ENCODE assay signal across 25 cellular contexts in genomic region chr2:238567067-238567855, GRCh38.
DNase-seq lines count a peak whose midpoint lies in the region; ATAC-seq and TF ChIP-seq lines count a peak whose summit lies in the region.
"Had no signal": no experiment of that assay in that cellular context is flagged by ENCODE, and none has a peak within 500 bp of the region (broad histone marks: within the 10 kb centered on the region; RNA-seq: fewer than 3 reads in every experiment).

No MANE protein-coding gene starts in this region.

- TF ChIP-seq RAD21 in HCT116 (IDR thresholded peaks at IDR 0.05; ENCODE audit: low read depth) = no peak

- WGBS in transverse colon (ENCODE audit: low coverage in 1 of 2), 2 donors = 76% methylated on average over 20 of the region's 22 CpGs; no CpG with 5 or more reads in 1 of the 2 donors

- no peak overlapping the region for H3K27ac Mint-ChIP-seq in activated naive CD4-positive, alpha-beta T cell treated with anti-CD3 and anti-CD28 coated beads, Interleukin-2, amount 10 ng/mL, durations not matched to agents 7 days and 5 days
- H3K27ac Mint-ChIP-seq: CD4-positive, alpha-beta memory T cell had no signal

- no peak for TF ChIP-seq EP300 in transverse colon (IDR thresholded peaks at IDR 0.05; ENCODE audit: low read depth)

- H3K36me3 Mint-ChIP-seq in activated naive CD4-positive, alpha-beta T cell treated with anti-CD3 and anti-CD28 coated beads, Interleukin-2, amount 10 ng/mL, durations not matched to agents 7 days and 5 days = no peaks in the 10 kb centered on the region
- H3K36me3 Mint-ChIP-seq: CD4-positive, alpha-beta memory T cell had no signal

- H3K4me1 Mint-ChIP-seq in activated naive CD4-positive, alpha-beta T cell treated with anti-CD3 and anti-CD28 coated beads, Interleukin-2, amount 10 ng/mL, durations not matched to agents 7 days and 5 days = no peaks in the 10 kb centered on the region
- H3K4me1 Mint-ChIP-seq: CD4-positive, alpha-beta memory T cell had no signal

- no peaks in the 10 kb centered on the region for H3K9me3 ChIP-seq in HCT116 (ENCODE audit: control insufficient read depth in 1 of 2, insufficient read depth in 1 of 2, low read depth in 1 of 2, low read length in 2 of 2)
- no peaks in the 10 kb centered on the region for H3K9me3 ChIP-seq in mucosa of descending colon
- H3K9me3 ChIP-seq in transverse colon = no peaks in the 10 kb centered on the region
- H3K9me3 ChIP-seq in BE2C = no peaks in the 10 kb centered on the region
- H3K9me3 ChIP-seq: BLaER1 treated with 17β-estradiol and CSF1 and Interleukin-3, amounts not matched to agents 10 nM and 100 nM; Caco-2; HAP-1 had no signal

- H3K27me3 ChIP-seq in HCT116 (ENCODE audit: insufficient read depth, low read length) (no peaks in the 10 kb centered on the region), transverse colon (no peaks in the 10 kb centered on the region), BE2C (peaks cover 30% of the 10 kb centered on the region)
- H3K27me3 ChIP-seq: BLaER1 treated with 17β-estradiol and CSF1 and Interleukin-3, amounts not matched to agents 10 nM and 100 nM had no signal

- POLR2A ChIA-PET in HCT116 (lab: Charles Lee) = no interaction called here

- peak overlapping the region; percentile 13; the same call in 1 of the 2 replicates for H3K4me2 ChIP-seq in HCT116 (ENCODE audit: low read length)
- H3K4me2 ChIP-seq: BLaER1 treated with 17β-estradiol and CSF1 and Interleukin-3, amounts not matched to agents 10 nM and 100 nM; KMS-11 had no signal

- H3K4me1 ChIP-seq in HCT116 (ENCODE audit: control insufficient read depth in 1 of 2, insufficient read depth in 2 of 2, low read length in 2 of 2) = peaks cover 0 to 8% of the 10 kb centered on the region in 2 experiments; a peak in 1 of 4 replicates
- H3K4me1 ChIP-seq in mucosa of descending colon (ENCODE audit: low read depth) = no peaks in the 10 kb centered on the region
- H3K4me1 ChIP-seq in transverse colon = peaks cover 0 to 5% (median 0%) of the 10 kb centered on the region in 4 donors
- H3K4me1 ChIP-seq in BE2C = no peaks in the 10 kb centered on the region
- H3K4me1 ChIP-seq: Caco-2, HAP-1 had no signal

- no peak overlapping the region for H3K27ac ChIP-seq in HCT116 (ENCODE audit: low read depth, low read length)
- no peak overlapping the region for H3K27ac ChIP-seq in transverse colon
- H3K27ac ChIP-seq: BLaER1 treated with 17β-estradiol and CSF1 and Interleukin-3, amounts not matched to agents 10 nM and 100 nM; GM23248; KMS-11 had no signal

- H3K36me3 ChIP-seq in HCT116 (ENCODE audit: control insufficient read depth in 1 of 2, insufficient read depth in 2 of 2, low read length in 2 of 2) (no peaks in the 10 kb centered on the region), mucosa of descending colon (ENCODE audit: low read depth) (no peaks in the 10 kb centered on the region), transverse colon (no peaks in the 10 kb centered on the region), BE2C (no peaks in the 10 kb centered on the region)
- H3K36me3 ChIP-seq: BLaER1 treated with 17β-estradiol and CSF1 and Interleukin-3, amounts not matched to agents 10 nM and 100 nM; HAP-1 had no signal

- intact Hi-C loops in HCT116 (cut with micrococcal nuclease) = no loop called here
- intact Hi-C loops in mucosa of descending colon (cut with DNase I, micrococcal nuclease) = no loop called here
- intact Hi-C loops in transverse colon (cut with DNase I; ENCODE audit: low total_unique reads) = no loop called here

- in situ Hi-C loops in transverse colon (cut with MboI; ENCODE audit: low pct_ligation_motif_present in 1 of 4, low pct_unique_long_range_greater_than_20kb in 1 of 4, low sequenced_read_pairs in 3 of 4) = no loop called here

- no peak overlapping the region for H3K4me3 ChIP-seq in HCT116 (replicated peaks in 1 of 2; ENCODE audit: low read depth in 1 of 2, low read length in 2 of 2)
- no peak overlapping the region for H3K4me3 ChIP-seq in mucosa of descending colon
- no peak overlapping the region for H3K4me3 ChIP-seq in transverse colon
- no peak overlapping the region for H3K4me3 ChIP-seq in BE2C (ENCODE audit: low read depth, low read length)
- H3K4me3 ChIP-seq: BLaER1 treated with 17β-estradiol and CSF1 and Interleukin-3, amounts not matched to agents 10 nM and 100 nM; GM12878; GM23248; HAP-1 had no signal

- no peaks in the 10 kb centered on the region for H3K9me2 ChIP-seq in HCT116 (ENCODE audit: insufficient read depth)

- RAD21 ChIA-PET in HCT116 (lab: Charles Lee; ENCODE audit: low non-redundant PET in 1 of 2, low total read pairs in 2 of 2, uncharacterized antibody in 2 of 2, unreplicated experiment in 2 of 2) = no interaction called here

- H3K27me3 Mint-ChIP-seq in activated naive CD4-positive, alpha-beta T cell treated with anti-CD3 and anti-CD28 coated beads, Interleukin-2, amount 10 ng/mL, durations not matched to agents 7 days and 5 days = no peaks in the 10 kb centered on the region

- no peaks in the 10 kb centered on the region for H3K9me3 Mint-ChIP-seq in activated naive CD4-positive, alpha-beta T cell treated with anti-CD3 and anti-CD28 coated beads, Interleukin-2, amount 10 ng/mL, durations not matched to agents 7 days and 5 days
- H3K9me3 Mint-ChIP-seq: CD4-positive, alpha-beta memory T cell had no signal

- H3K9ac ChIP-seq in HCT116 (ENCODE audit: low read length) = no peak overlapping the region
- H3K9ac ChIP-seq: BLaER1 treated with 17β-estradiol and CSF1 and Interleukin-3, amounts not matched to agents 10 nM and 100 nM; GM23248; KMS-11 had no signal

- CTCF ChIA-PET in HCT116 (lab: Charles Lee) = no interaction called here
- CTCF ChIA-PET in activated naive CD4-positive, alpha-beta T cell treated with anti-CD3 and anti-CD28 coated beads, Interleukin-2, amount 10 ng/mL, durations not matched to agents 7 days and 5 days (lab: Charles Lee) = no interaction called here

- DNase-seq in HCT116 (ENCODE audit: low read depth, low spot score) (no peak), SW480 (ENCODE audit: low spot score) (peak; percentile 28), mucosa of descending colon (peak; percentile 69 to 79 (median 75)), transverse colon (peak; percentile 52), BE2C (no peak)
- DNase-seq in activated CD4-positive, alpha-beta T cell treated with anti-CD3 and anti-CD28 coated beads, Interleukin-2, amount 50 U/mL, for 4 hours = no peak
- no peak for DNase-seq in stimulated activated naive CD4-positive, alpha-beta T cell (lab: John Stamatoyannopoulos, UW)
- no peak for DNase-seq in activated naive CD4-positive, alpha-beta T cell treated with anti-CD3 and anti-CD28 coated beads, Interleukin-2, amount 10 ng/mL, durations not matched to agents 7 days and 5 days
- DNase-seq: ACHN; Caco-2; CD4-positive, alpha-beta memory T cell; DMS 273 treated with DMSO at 0.1 percent for 48 hours; DMS79 treated with DMSO at 0.1 percent for 48 hours; NCI-H1092 treated with DMSO at 0.1 percent for 48 hours; NCI-H1436 treated with DMSO at 0.1 percent for 48 hours; NCI-H2029; NCI-H345; NCI-H524; OCI-M1; SHP77 had no signal

- no peaks in the 10 kb centered on the region for H3K79me2 ChIP-seq in HCT116 (ENCODE audit: insufficient read depth, low read length)

- H2AFZ ChIP-seq in HCT116 (ENCODE audit: low read depth, low read length, poor library complexity, severe bottlenecking) = no peak overlapping the region
- H2AFZ ChIP-seq: GM23248 had no signal

- no peaks in the 10 kb centered on the region for H4K20me1 ChIP-seq in HCT116 (ENCODE audit: insufficient read depth)
- H4K20me1 ChIP-seq: BLaER1 treated with 17β-estradiol and CSF1 and Interleukin-3, amounts not matched to agents 10 nM and 100 nM had no signal

- H3K4me3 Mint-ChIP-seq in activated naive CD4-positive, alpha-beta T cell treated with anti-CD3 and anti-CD28 coated beads, Interleukin-2, amount 10 ng/mL, durations not matched to agents 7 days and 5 days = no peak overlapping the region
- H3K4me3 Mint-ChIP-seq: CD4-positive, alpha-beta memory T cell had no signal

- ATAC-seq in HCT116 = peak; percentile 38
- ATAC-seq in mucosa of descending colon = peak; percentile 95
- ATAC-seq: GM12878 had no signal

- no TSS peak for BruUV-seq in HCT116 (replicated peaks; lab: Mats Ljungman, UMichigan)

- TF ChIP-seq POLR2A in HCT116 (IDR thresholded peaks at IDR 0.05; ENCODE audit: borderline replicate concordance, extremely low read depth, insufficient read depth, insufficient read length) (no peak), transverse colon (IDR thresholded peaks at IDR 0.05) (no peak)

- no peak for TF ChIP-seq CTCF in HCT116 (IDR thresholded peaks at IDR 0.05 in 2 of 3, conservative IDR thresholded peaks at IDR 0.05 in 1 of 3; ENCODE audit: borderline replicate concordance in 1 of 3, insufficient read depth in 1 of 3, low read depth in 2 of 3, low read length in 2 of 3)
- no peak for TF ChIP-seq CTCF in mucosa of descending colon (IDR thresholded peaks at IDR 0.05)
- no peak for TF ChIP-seq CTCF in transverse colon (IDR thresholded peaks at IDR 0.05)
- no peak for TF ChIP-seq CTCF in BE2C (IDR thresholded peaks at IDR 0.05; ENCODE audit: low read depth, low read length)

TF ChIP-seq in HCT116, 20 proteins besides CTCF, POLR2A, EP300 and RAD21 (continues in another document):
- TF ChIP-seq, protein P1, sequence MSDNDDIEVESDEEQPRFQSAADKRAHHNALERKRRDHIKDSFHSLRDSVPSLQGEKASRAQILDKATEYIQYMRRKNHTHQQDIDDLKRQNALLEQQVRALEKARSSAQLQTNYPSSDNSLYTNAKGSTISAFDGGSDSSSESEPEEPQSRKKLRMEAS (IDR thresholded peaks at IDR 0.05) = no peak
- TF ChIP-seq EGR1 (IDR thresholded peaks at IDR 0.05; ENCODE audit: low read depth) (no peak), CEBPB (IDR thresholded peaks at IDR 0.05; ENCODE audit: low read depth) (no peak), EZH2 (IDR thresholded peaks at IDR 0.05) (no peak), CBX3 (IDR thresholded peaks at IDR 0.05; ENCODE audit: low read depth) (no peak), ZNF274 (IDR thresholded peaks at IDR 0.05; ENCODE audit: low read depth, low read length) (no peak), JUND (IDR thresholded peaks at IDR 0.05) (no peak), YY1 (IDR thresholded peaks at IDR 0.05; ENCODE audit: extremely low read depth, insufficient replicate concordance, low read depth, low read length) (no peak), POLR2AphosphoS5 (IDR thresholded peaks at IDR 0.05; ENCODE audit: low read depth, low read length) (no peak), FOSL1 (IDR thresholded peaks at IDR 0.05; ENCODE audit: low read depth) (no peak)
- TF ChIP-seq, protein P2, sequence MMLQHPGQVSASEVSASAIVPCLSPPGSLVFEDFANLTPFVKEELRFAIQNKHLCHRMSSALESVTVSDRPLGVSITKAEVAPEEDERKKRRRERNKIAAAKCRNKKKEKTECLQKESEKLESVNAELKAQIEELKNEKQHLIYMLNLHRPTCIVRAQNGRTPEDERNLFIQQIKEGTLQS (IDR thresholded peaks at IDR 0.05) = no peak

Comparison
In these comparisons a context has a peak if more than half of its experiments do, and no peak if none do; other contexts are left out.
1. DNase-seq: peak in SW480 (single experiment), mucosa of descending colon (3 of 3) and transverse colon (single experiment); none in HCT116 (single experiment), activated CD4-positive, alpha-beta T cell treated with anti-CD3 and anti-CD28 coated beads, Interleukin-2, amount 50 U/mL, for 4 hours (0 of 2), stimulated activated naive CD4-positive, alpha-beta T cell (0 of 6), activated naive CD4-positive, alpha-beta T cell treated with anti-CD3 and anti-CD28 coated beads, Interleukin-2, amount 10 ng/mL, durations not matched to agents 7 days and 5 days (single experiment) and BE2C (single experiment).